9 cellular contexts compared by ENCODE assay signal in the genomic region with DNA sequence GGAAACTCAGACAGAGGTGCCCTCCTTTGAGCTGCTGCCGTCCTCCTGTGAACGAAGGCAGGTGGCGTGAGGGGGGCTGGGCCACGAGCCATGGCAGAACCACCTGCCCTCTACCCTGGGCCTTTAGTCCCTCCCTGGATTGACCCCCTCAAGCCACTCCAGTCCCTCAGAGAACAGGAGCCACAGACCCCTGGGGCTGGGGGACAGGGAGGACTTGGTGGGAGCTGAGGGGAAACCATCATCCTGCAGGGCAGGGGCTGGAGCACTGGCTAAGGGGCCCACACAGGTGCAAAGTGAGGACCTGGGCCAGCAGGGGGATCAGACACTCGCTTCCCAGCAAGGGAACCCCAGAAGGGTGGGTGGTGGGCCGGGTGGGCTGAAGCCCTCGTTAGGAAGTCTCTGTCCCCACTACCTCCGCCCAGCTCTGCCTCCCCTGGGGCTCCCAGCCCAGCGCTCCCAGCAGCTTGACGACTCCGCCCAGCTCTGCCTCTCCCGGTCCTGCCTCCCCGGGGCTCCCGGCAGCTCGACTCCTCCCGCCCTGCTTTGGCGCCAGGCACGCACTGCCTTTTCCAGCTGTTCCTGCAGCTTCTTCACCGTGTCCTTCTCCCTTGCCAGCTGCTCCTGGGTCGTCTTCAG. TPM values are rescaled to one million over a fixed set of nuclear protein-coding genes. Genes with fewer than 3 reads are reported as not detected.
DNase-seq lines count a peak whose midpoint lies in the region; ATAC-seq, FAIRE-seq and TF ChIP-seq lines count a peak whose summit lies in the region.
"Had no signal": no experiment of that assay in that cellular context is flagged by ENCODE, and none has a peak within 500 bp of the region (broad histone marks: within the 10 kb centered on the region; RNA-seq: fewer than 3 reads in every experiment).

No MANE protein-coding gene starts in this region.

- peak overlapping the region; percentile 79 to 94 (median 88) for H3K27ac Mint-ChIP-seq in nephron

- H3K9me3 Mint-ChIP-seq in nephron = no peaks in the 10 kb centered on the region

- peak; percentile 15 for DNase-seq in MG63
- peak; percentile 49 for DNase-seq in epithelial cell of esophagus (ENCODE audit: low read depth)
- no peak for DNase-seq in D721Med (ENCODE audit: insufficient read length, low spot score)
- DNase-seq in Kasumi-1 (lab: John Stamatoyannopoulos, UW) = no peak
- DNase-seq in Karpas-422 = no peak
- DNase-seq: NCI-H187 had no signal

- peak overlapping the region in 2 of 3 experiments; percentile 5 for H3K4me3 Mint-ChIP-seq in nephron

- H3K27me3 Mint-ChIP-seq in nephron (ENCODE audit: low read depth) = no peaks in the 10 kb centered on the region

- H3K4me2 ChIP-seq in BLaER1 (peak overlapping the region; percentile 97), Karpas-422 (ENCODE audit: low read depth, low read length, poor library complexity, severe bottlenecking) (no peak overlapping the region)

- peaks cover 13% of the 10 kb centered on the region for H3K36me3 Mint-ChIP-seq in nephron (ENCODE audit: low read depth)

- H3K36me3 ChIP-seq in BLaER1 = peaks cover 21% of the 10 kb centered on the region
- H3K36me3 ChIP-seq in MG63 = peaks cover 16% of the 10 kb centered on the region; the same call in 1 of the 2 replicates
- H3K36me3 ChIP-seq in Karpas-422 (ENCODE audit: insufficient read depth, low read length) = no peaks in the 10 kb centered on the region

- H3K4me3 ChIP-seq in BLaER1 (peak overlapping the region; percentile 65), MG63 (no peak overlapping the region), epithelial cell of esophagus (ENCODE audit: low read length) (no peak overlapping the region), Karpas-422 (ENCODE audit: low read length) (no peak overlapping the region)

- no peaks in the 10 kb centered on the region for H3K9me2 ChIP-seq in Karpas-422 (replicated peaks; ENCODE audit: insufficient read depth, low read length)

- no peak overlapping the region for H2AFZ ChIP-seq in Karpas-422 (ENCODE audit: low read length)

- TF ChIP-seq CTCF in epithelial cell of esophagus (IDR thresholded peaks at IDR 0.05; ENCODE audit: insufficient read depth, low read depth, low read length, missing control alignments) = no peak
- no peak for TF ChIP-seq CTCF in nephron (IDR thresholded peaks at IDR 0.05; ENCODE audit: unreplicated experiment in 3 of 3)
- no peak for TF ChIP-seq CTCF in D721Med (IDR thresholded peaks at IDR 0.05; ENCODE audit: insufficient read depth, missing control alignments)

- no peaks in the 10 kb centered on the region for H3K79me2 ChIP-seq in Karpas-422 (ENCODE audit: low read length)

- H3K27me3 ChIP-seq in BLaER1 = no peaks in the 10 kb centered on the region
- H3K27me3 ChIP-seq in MG63 = no peaks in the 10 kb centered on the region
- H3K27me3 ChIP-seq in Karpas-422 (ENCODE audit: low read length) = no peaks in the 10 kb centered on the region

- peaks cover 98% of the 10 kb centered on the region for H3K4me1 ChIP-seq in BLaER1
- H3K4me1 ChIP-seq in Karpas-422 (ENCODE audit: low read length) = no peaks in the 10 kb centered on the region

- peaks cover 5% of the 10 kb centered on the region; the same call in 1 of the 2 replicates for H4K20me1 ChIP-seq in BLaER1
- H4K20me1 ChIP-seq in Karpas-422 (ENCODE audit: insufficient read depth, low read depth, low read length) = no peaks in the 10 kb centered on the region

- H3K27ac ChIP-seq in BLaER1 (peak overlapping the region; percentile 93), Karpas-422 (ENCODE audit: low read length) (no peak overlapping the region)

- FAIRE-seq in D721Med (lab: Jason Lieb, UNC) = no peak

- peaks cover 12% of the 10 kb centered on the region for H3K4me1 Mint-ChIP-seq in nephron

- H3K9me3 ChIP-seq in BLaER1 (no peaks in the 10 kb centered on the region), MG63 (no peaks in the 10 kb centered on the region), Karpas-422 (ENCODE audit: low read length) (no peaks in the 10 kb centered on the region)

- H3K9ac ChIP-seq in BLaER1 (peak overlapping the region; percentile 82), Karpas-422 (ENCODE audit: low read length) (no peak overlapping the region)

- ATAC-seq in HG03521 (IDR thresholded peaks at IDR 0.05; ENCODE audit: unreplicated experiment) = no peak

RNA-seq across cellular contexts. Expression of gene DSTN, which starts 44.4 kb away (rescaled TPM):
- total RNA-seq in MG63 (2014; rRNA removed; shearing (Covaris generic); ENCODE audit: low replicate concordance) = 310 and 627 TPM in 2 replicates
- 8.9 and 9.5 TPM in 2 replicates for total RNA-seq in Karpas-422 (2014; rRNA removed; shearing (Covaris generic); ENCODE audit: low replicate concordance)

Comparison
In these comparisons a context has a peak if more than half of its experiments do, and no peak if none do; other contexts are left out.
1. DNase-seq: peak in MG63 (single experiment) and epithelial cell of esophagus (single experiment); none in D721Med (single experiment), Kasumi-1 (0 of 2) and Karpas-422 (single experiment).
2. RNA of gene DSTN, which starts 44.4 kb away (total RNA-seq): 310 to 627 TPM in MG63; 8.9 to 9.5 TPM in Karpas-422; every median in the first group is over 10 times any median in the second.